In the genomic region with DNA sequence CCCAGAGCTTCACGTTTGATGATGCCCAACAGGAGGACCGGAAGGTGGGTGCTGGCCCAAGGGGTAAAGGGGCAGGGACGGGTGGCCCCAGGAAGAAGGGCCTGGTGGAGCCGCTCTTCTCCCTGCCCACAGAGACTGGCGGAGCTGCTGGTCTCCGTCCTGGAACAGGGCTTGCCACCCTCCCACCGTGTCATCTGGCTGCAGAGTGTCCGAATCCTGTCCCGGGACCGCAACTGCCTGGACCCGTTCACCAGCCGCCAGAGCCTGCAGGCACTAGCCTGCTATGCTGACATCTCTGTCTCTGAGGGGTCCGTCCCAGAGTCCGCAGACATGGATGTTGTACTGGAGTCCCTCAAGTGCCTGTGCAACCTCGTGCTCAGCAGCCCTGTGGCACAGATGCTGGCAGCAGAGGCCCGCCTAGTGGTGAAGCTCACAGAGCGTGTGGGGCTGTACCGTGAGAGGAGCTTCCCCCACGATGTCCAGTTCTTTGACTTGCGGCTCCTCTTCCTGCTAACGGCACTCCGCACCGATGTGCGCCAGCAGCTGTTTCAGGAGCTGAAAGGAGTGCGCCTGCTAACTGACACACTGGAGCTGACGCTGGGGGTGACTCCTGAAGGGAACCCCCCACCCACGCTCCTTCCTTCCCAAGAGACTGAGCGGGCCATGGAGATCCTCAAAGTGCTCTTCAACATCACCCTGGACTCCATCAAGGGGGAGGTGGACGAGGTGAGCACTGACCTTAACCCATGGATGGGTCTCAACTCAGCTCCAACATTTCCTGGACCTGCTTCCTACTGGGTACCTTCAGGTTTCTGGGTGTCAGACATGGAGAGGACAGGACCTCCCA, we compare ENCODE assay signal across 8 cellular contexts. TPM values are rescaled to one million over a fixed set of nuclear protein-coding genes. Genes with fewer than 3 reads are reported as not detected.
DNase-seq lines count a peak whose midpoint lies in the region; ATAC-seq and TF ChIP-seq lines count a peak whose summit lies in the region.

No MANE protein-coding gene starts in this region.

- H3K4me3 Mint-ChIP-seq in activated naive CD4-positive, alpha-beta T cell treated with anti-CD3 and anti-CD28 coated beads for 36 hours = peak overlapping the region; percentile 96

- intact Hi-C loops in activated naive CD4-positive, alpha-beta T cell treated with anti-CD3 and anti-CD28 coated beads for 36 hours (cut with micrococcal nuclease) = loop anchor here (5.0 to 10.0 kb wide), 3 partner anchors 78 to 588 kb away; a partner anchor contains a TSS
- intact Hi-C loops in adrenal gland (cut with DNase I) = no loop called here
- intact Hi-C loops in left lung (cut with DNase I) = no loop called here
- intact Hi-C loops in thyroid gland (cut with DNase I) = loop anchor here (10.0 kb wide), 3 partner anchors 75 to 295 kb away; a partner anchor contains a TSS

- H3K27ac Mint-ChIP-seq in activated naive CD4-positive, alpha-beta T cell treated with anti-CD3 and anti-CD28 coated beads for 36 hours = peak overlapping the region; percentile 98

- H3K36me3 ChIP-seq in adrenal gland (replicated peaks in 1 of 2) (peaks cover 0 to 61% of the 10 kb centered on the region in 2 donors), left lung (peaks cover 0 to 63% of the 10 kb centered on the region in 2 donors), thyroid gland (peaks cover 44 to 52% of the 10 kb centered on the region in 2 donors)

- H3K27me3 ChIP-seq in adrenal gland (no peaks in the 10 kb centered on the region), left lung (no peaks in the 10 kb centered on the region), thyroid gland (no peaks in the 10 kb centered on the region)

- no peak for DNase-seq in activated naive CD4-positive, alpha-beta T cell treated with anti-CD3 and anti-CD28 coated beads for 36 hours
- no peak for DNase-seq in activated naive CD4-positive, alpha-beta T cell treated with Interleukin-2 at 50 U/mL for 16 hours
- peak in 3 of 7 donors; percentile 25 to 58 (median 33) for DNase-seq in adrenal gland
- no peak for DNase-seq in left lung
- DNase-seq in thyroid gland = no peak
- DNase-seq in anterior cingulate cortex (lab: John Stamatoyannopoulos, UW) = no peak
- DNase-seq in stimulated activated CD4-positive, alpha-beta T cell treated with anti-CD3 and anti-CD28 coated beads, Interleukin-4, amount 100 ng/mL, for 1 hour = no peak

- TF ChIP-seq CTCF in adrenal gland (IDR thresholded peaks at IDR 0.05) = no peak
- TF ChIP-seq CTCF in left lung (IDR thresholded peaks at IDR 0.05) = no peak
- TF ChIP-seq CTCF in thyroid gland (IDR thresholded peaks at IDR 0.05) = no peak

- ATAC-seq in left lung (no peak), GM21737 (IDR thresholded peaks at IDR 0.05; ENCODE audit: unreplicated experiment) (no peak)

- TF ChIP-seq POLR2A in adrenal gland (IDR thresholded peaks at IDR 0.05) = no peak
- no peak for TF ChIP-seq POLR2A in thyroid gland (IDR thresholded peaks at IDR 0.05)

- peak overlapping the region in 4 of 5 donors; percentile 97 to 99 (median 98) for H3K27ac ChIP-seq in adrenal gland
- H3K27ac ChIP-seq in left lung = peak overlapping the region; percentile 99 to 100
- H3K27ac ChIP-seq in thyroid gland = peak overlapping the region in 2 of 3 donors; percentile 94 to 96

- no peaks in the 10 kb centered on the region for H3K27me3 Mint-ChIP-seq in activated naive CD4-positive, alpha-beta T cell treated with anti-CD3 and anti-CD28 coated beads for 36 hours (ENCODE audit: low read depth)

- H3K4me3 ChIP-seq in adrenal gland = peak overlapping the region in 3 of 4 donors; percentile 4 to 98 (median 92)
- H3K4me3 ChIP-seq in left lung = peak overlapping the region; percentile 97 to 100
- H3K4me3 ChIP-seq in thyroid gland (replicated peaks in 1 of 3) = peak overlapping the region; percentile 67 to 90 (median 88)

- H3K4me1 Mint-ChIP-seq in activated naive CD4-positive, alpha-beta T cell treated with anti-CD3 and anti-CD28 coated beads for 36 hours (ENCODE audit: low read depth) = peaks cover 51% of the 10 kb centered on the region

- CTCF ChIA-PET in activated naive CD4-positive, alpha-beta T cell treated with anti-CD3 and anti-CD28 coated beads for 36 hours (lab: Charles Lee) = no interaction called here

- H3K4me1 ChIP-seq in adrenal gland (replicated peaks in 1 of 2) (peaks cover 19 to 38% of the 10 kb centered on the region in 2 donors), left lung (peaks cover 25 to 50% of the 10 kb centered on the region in 2 donors), thyroid gland (peaks cover 21 to 32% of the 10 kb centered on the region in 2 donors)

- no peaks in the 10 kb centered on the region for H3K9me3 Mint-ChIP-seq in activated naive CD4-positive, alpha-beta T cell treated with anti-CD3 and anti-CD28 coated beads for 36 hours

- 45 to 77% (median 49%) methylated on average over 10 to 29 of the region's 29 CpGs for WGBS in adrenal gland, 4 donors
- WGBS in thyroid gland, 2 donors = 57 to 58% methylated on average over 6 to 21 of the region's 29 CpGs

- peaks cover 36% of the 10 kb centered on the region for H3K36me3 Mint-ChIP-seq in activated naive CD4-positive, alpha-beta T cell treated with anti-CD3 and anti-CD28 coated beads for 36 hours (ENCODE audit: low read depth)

- no peaks in the 10 kb centered on the region for H3K9me3 ChIP-seq in adrenal gland (replicated peaks in 1 of 3)
- H3K9me3 ChIP-seq in left lung = no peaks in the 10 kb centered on the region
- no peaks in the 10 kb centered on the region for H3K9me3 ChIP-seq in thyroid gland

RNA-seq across cellular contexts. Expression of a gene that starts 2.0 kb away (rescaled TPM):
- total RNA-seq in activated naive CD4-positive, alpha-beta T cell treated with anti-CD3 and anti-CD28 coated beads for 36 hours = 10 to 100 TPM; 74.9 to 85.0 TPM
- total RNA-seq in adrenal gland (100 to 1,000 TPM in 1 of 8 donors, 10 to 100 TPM in 7; 68.1 to 105 (median 83.1) TPM), left lung (100 to 1,000 TPM; 100 to 117 TPM), thyroid gland (100 to 1,000 TPM in 2 of 4 donors, 10 to 100 TPM in 2; 65.8 to 128 (median 99.8) TPM)
- polyA plus RNA-seq in adrenal gland = 10 to 100 TPM; 60.9 to 83.6 (median 64.5) TPM

RNA-seq across cellular contexts. Expression of a gene that starts 2.3 kb away (rescaled TPM):
- 10 to 100 TPM; 50.4 to 51.6 TPM for total RNA-seq in activated naive CD4-positive, alpha-beta T cell treated with anti-CD3 and anti-CD28 coated beads for 36 hours
- total RNA-seq in adrenal gland (10 to 100 TPM; 28.6 to 89.7 (median 55.1) TPM), left lung (10 to 100 TPM; 46.0 to 53.6 TPM), thyroid gland (10 to 100 TPM; 22.2 to 39.5 (median 33.8) TPM)
- 10 to 100 TPM; 23.6 to 76.3 (median 26.9) TPM for polyA plus RNA-seq in adrenal gland

RNA-seq across cellular contexts. Expression of a gene that starts 16.6 kb away (rescaled TPM):
- not detected for total RNA-seq in activated naive CD4-positive, alpha-beta T cell treated with anti-CD3 and anti-CD28 coated beads for 36 hours
- total RNA-seq in adrenal gland (not detected), left lung (not detected), thyroid gland (not detected)
- polyA plus RNA-seq in adrenal gland = not detected

RNA-seq across cellular contexts. Expression of a gene that starts 26.6 kb away (rescaled TPM):
- 10 to 100 TPM; 16.1 to 20.1 TPM for total RNA-seq in activated naive CD4-positive, alpha-beta T cell treated with anti-CD3 and anti-CD28 coated beads for 36 hours
- total RNA-seq in adrenal gland (10 to 100 TPM; 13.8 to 28.2 (median 23.7) TPM), left lung (10 to 100 TPM; 13.5 to 15.1 TPM), thyroid gland (10 to 100 TPM; 14.3 to 21.2 (median 17.0) TPM)
- 10 to 100 TPM; 18.2 to 30.6 (median 29.4) TPM for polyA plus RNA-seq in adrenal gland

RNA-seq across cellular contexts. Expression of a gene that starts 27.3 kb away (rescaled TPM):
- total RNA-seq in activated naive CD4-positive, alpha-beta T cell treated with anti-CD3 and anti-CD28 coated beads for 36 hours = 100 to 1,000 TPM; 206 to 210 TPM
- total RNA-seq in adrenal gland (100 to 1,000 TPM in 1 of 8 donors, 10 to 100 TPM in 7; 62.2 to 126 (median 86.4) TPM), left lung (100 to 1,000 TPM in 1 of 2 donors, 10 to 100 TPM in 1; 78.0 to 131 TPM), thyroid gland (100 to 1,000 TPM in 1 of 4 donors, 10 to 100 TPM in 3; 64.7 to 111 (median 77.7) TPM)
- 100 to 1,000 TPM; 113 to 174 (median 146) TPM for polyA plus RNA-seq in adrenal gland

Comparison
In these comparisons a context has a peak if more than half of its experiments do, and no peak if none do; other contexts are left out.
1. intact Hi-C loops: an anchor here in activated naive CD4-positive, alpha-beta T cell treated with anti-CD3 and anti-CD28 coated beads for 36 hours (5.0 to 10.0 kb wide) and thyroid gland (10.0 kb wide); none called in adrenal gland and left lung.